27 cellular contexts compared by ENCODE assay signal in the genomic region with DNA sequence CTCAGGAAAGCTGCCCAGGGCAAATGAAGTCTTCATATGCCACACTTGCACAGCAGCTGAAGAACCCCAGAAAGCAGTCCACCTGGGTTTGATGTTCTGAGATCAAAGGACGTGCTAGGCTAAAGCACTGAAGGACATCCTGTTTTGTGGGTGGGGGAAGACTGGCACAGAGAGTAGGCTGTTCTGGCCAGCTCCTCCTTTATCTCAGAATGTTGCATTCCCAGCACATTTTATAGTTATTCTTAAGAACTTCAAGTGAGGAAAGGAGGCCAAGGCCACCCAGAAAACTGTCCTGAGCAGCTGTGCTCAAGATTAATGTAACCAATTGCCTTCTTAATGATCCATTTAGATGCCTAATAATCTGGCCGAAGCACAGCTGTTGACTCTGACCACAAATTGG. TPM values are rescaled to one million over a fixed set of nuclear protein-coding genes. Genes with fewer than 3 reads are reported as not detected.
"Had no signal": no experiment of that assay in that cellular context is flagged by ENCODE, and none has a peak within 500 bp of the region (broad histone marks: within the 10 kb centered on the region; RNA-seq: fewer than 3 reads in every experiment).

No MANE protein-coding gene starts in this region.

- H3K27ac ChIP-seq: brain microvascular endothelial cell had no signal

- FAIRE-seq: astrocyte, colon, RCC 7860, TTC549 had no signal

- ATAC-seq: activated naive CD4-positive, alpha-beta T cell treated with anti-CD3 and anti-CD28 coated beads, Interleukin-2, amount 50 U/mL, for 72 hours; activated naive CD8-positive, alpha-beta T cell treated with anti-CD3 and anti-CD28 coated beads, Interleukin-2, amount 50 U/mL, for 24 hours; activated T-cell treated with anti-CD3 and anti-CD28 coated beads, Interleukin-2, amount 50 U/mL, for 4 hours; T-helper 17 cell had no signal

- DNase-seq: activated B cell treated with CpG ODN at 0.5 μM for 24 hours; activated CD4-positive, alpha-beta memory T cell treated with anti-CD3 and anti-CD28 coated beads for 36 hours; activated CD4-positive, alpha-beta T cell treated with anti-CD3 and anti-CD28 coated beads, Interleukin-2, amount 10 ng/mL, durations not matched to agents 7 days and 5 days; activated CD8-positive, alpha-beta memory T cell treated with anti-CD3 and anti-CD28 coated beads for 24 hours; activated effector memory CD4-positive, alpha-beta T cell treated with anti-CD3 and anti-CD28 coated beads, Interleukin-2, amount 50 U/mL, for 16 hours; activated naive CD4-positive, alpha-beta T cell treated with Interleukin-2 at 50 U/mL for 16 hours; activated naive CD8-positive, alpha-beta T cell treated with anti-CD3 and anti-CD28 coated beads, Interleukin-2, amount 50 U/mL, for 24 hours; activated T-cell treated with anti-CD3 and anti-CD28 coated beads, Interleukin-2, amount 50 U/mL, for 4 hours; amygdala; brain microvascular endothelial cell; cerebellar nuclear complex; Karpas-422; NCI-H1105 treated with DMSO at 0.1 percent for 48 hours; NCI-H146; NCI-H187 treated with DMSO at 0.1 percent for 48 hours; NCI-H2081 treated with DMSO at 0.1 percent for 48 hours; NCI-H446; NCI-H526; SHP77; T-helper 17 cell; T-helper 9 cell had no signal

- H3K27me3 ChIP-seq: brain microvascular endothelial cell had no signal

- H3K36me3 ChIP-seq: brain microvascular endothelial cell had no signal

RNA-seq across cellular contexts. Expression of gene SHOC1, which starts 10.9 kb away (rescaled TPM):
- total RNA-seq: activated B cell treated with CpG ODN at 0.5 μM for 24 hours; activated CD4-positive, alpha-beta memory T cell treated with anti-CD3 and anti-CD28 coated beads for 36 hours; activated CD4-positive, alpha-beta T cell treated with anti-CD3 and anti-CD28 coated beads, Interleukin-2, amount 10 ng/mL, durations not matched to agents 7 days and 5 days; activated T-cell treated with anti-CD3 and anti-CD28 coated beads, Interleukin-2, amount 50 U/mL, for 4 hours; astrocyte; cardiac septum; T-helper 17 cell had no signal
